Comparison of ENCODE assay signal across 8 cellular contexts in genomic region chr3:179146911-179147570, GRCh38. TPM values are rescaled to one million over a fixed set of nuclear protein-coding genes. Genes with fewer than 3 reads are reported as not detected.
DNase-seq lines count a peak whose midpoint lies in the region; ATAC-seq and TF ChIP-seq lines count a peak whose summit lies in the region.

No MANE protein-coding gene starts in this region.

- CTCF ChIA-PET in CD8-positive, alpha-beta memory T cell (lab: Charles Lee), result interaction anchor here (0.6 to 3.6 kb wide), 11 partner anchors 10 to 457 kb away, joined by 3 to 18 read pairs (median 4); partner anchors contain the start of genes ACTL6A, MRPL47, NDUFB5 and ZNF639

- H3K4me1 ChIP-seq in CD8-positive, alpha-beta memory T cell (ENCODE audit: insufficient read depth, low read length), result peaks cover 26% of the 10 kb centered on the region

- no peaks in the 10 kb centered on the region for H3K27me3 ChIP-seq in CD8-positive, alpha-beta memory T cell (ENCODE audit: insufficient read depth, low read length, poor library complexity, severe bottlenecking)

- peaks cover 5 to 8% of the 10 kb centered on the region in 2 donors for H3K27me3 Mint-ChIP-seq in CD8-positive, alpha-beta memory T cell
- H3K27me3 Mint-ChIP-seq in activated CD4-positive, alpha-beta T cell treated with anti-CD3 and anti-CD28 coated beads, Interleukin-2, amount 10 ng/mL, durations not matched to agents 24 days and 14 days, result peaks cover 23% of the 10 kb centered on the region
- no peaks in the 10 kb centered on the region for H3K27me3 Mint-ChIP-seq in nephron (ENCODE audit: low read depth)

- no peaks in the 10 kb centered on the region for H3K9me3 Mint-ChIP-seq in CD8-positive, alpha-beta memory T cell
- H3K9me3 Mint-ChIP-seq in activated CD4-positive, alpha-beta T cell treated with anti-CD3 and anti-CD28 coated beads, Interleukin-2, amount 10 ng/mL, durations not matched to agents 24 days and 14 days, result no peaks in the 10 kb centered on the region
- no peaks in the 10 kb centered on the region for H3K9me3 Mint-ChIP-seq in nephron

- no peaks in the 10 kb centered on the region for H3K9me3 ChIP-seq in CD8-positive, alpha-beta memory T cell (ENCODE audit: low read length)

- H3K36me3 ChIP-seq in CD8-positive, alpha-beta memory T cell (ENCODE audit: insufficient read depth, low read length), result no peaks in the 10 kb centered on the region

- no peak overlapping the region for H3K4me3 Mint-ChIP-seq in CD8-positive, alpha-beta memory T cell
- H3K4me3 Mint-ChIP-seq in activated CD4-positive, alpha-beta T cell treated with anti-CD3 and anti-CD28 coated beads, Interleukin-2, amount 10 ng/mL, durations not matched to agents 24 days and 14 days, result no peak overlapping the region
- no peak overlapping the region for H3K4me3 Mint-ChIP-seq in nephron

- POLR2A ChIA-PET in CD8-positive, alpha-beta memory T cell (lab: Charles Lee), result interaction anchor here (0.6 to 2.7 kb wide), 6 partner anchors 34 to 1455 kb away, joined by 3 to 27 read pairs (median 3); partner anchors contain the start of genes MRPL47, NDUFB5, TTC14 and ZNF639

- peaks cover 29 to 36% (median 34%) of the 10 kb centered on the region in 3 donors for H3K4me1 Mint-ChIP-seq in CD8-positive, alpha-beta memory T cell
- H3K4me1 Mint-ChIP-seq in activated CD4-positive, alpha-beta T cell treated with anti-CD3 and anti-CD28 coated beads, Interleukin-2, amount 10 ng/mL, durations not matched to agents 24 days and 14 days, result peaks cover 21% of the 10 kb centered on the region
- peaks cover 32% of the 10 kb centered on the region for H3K4me1 Mint-ChIP-seq in nephron

- H3K36me3 Mint-ChIP-seq in CD8-positive, alpha-beta memory T cell, result peaks cover 0 to 4% (median 0%) of the 10 kb centered on the region in 3 donors
- peaks cover 2% of the 10 kb centered on the region for H3K36me3 Mint-ChIP-seq in activated CD4-positive, alpha-beta T cell treated with anti-CD3 and anti-CD28 coated beads, Interleukin-2, amount 10 ng/mL, durations not matched to agents 24 days and 14 days (ENCODE audit: low read depth)
- no peaks in the 10 kb centered on the region for H3K36me3 Mint-ChIP-seq in nephron (ENCODE audit: low read depth)

- no peak overlapping the region for H3K27ac Mint-ChIP-seq in CD8-positive, alpha-beta memory T cell
- no peak overlapping the region for H3K27ac Mint-ChIP-seq in activated CD4-positive, alpha-beta T cell treated with anti-CD3 and anti-CD28 coated beads, Interleukin-2, amount 10 ng/mL, durations not matched to agents 24 days and 14 days
- H3K27ac Mint-ChIP-seq in nephron, result no peak overlapping the region

- H3K4me3 ChIP-seq in CD8-positive, alpha-beta memory T cell (ENCODE audit: low read length), result peak overlapping the region; percentile 90

- H3K27ac ChIP-seq in CD8-positive, alpha-beta memory T cell (ENCODE audit: low read depth, low read length), result peak overlapping the region; percentile 93

- intact Hi-C loops in activated CD4-positive, alpha-beta T cell treated with anti-CD3 and anti-CD28 coated beads, Interleukin-2, amount 10 ng/mL, durations not matched to agents 24 days and 14 days (cut with micrococcal nuclease), result loop anchor here (1.0 to 5.0 kb wide), 10 partner anchors 42 to 1810 kb away; partner anchors contain the start of genes ACTL6A, MFN1 and ZNF639

- peak; percentile 68 to 72 (median 70) for TF ChIP-seq CTCF in nephron (IDR thresholded peaks at IDR 0.05; ENCODE audit: unreplicated experiment in 3 of 3)

- ATAC-seq in GM18867 (IDR thresholded peaks at IDR 0.05; ENCODE audit: unreplicated experiment), result peak; percentile 25
- ATAC-seq in HG03196 (IDR thresholded peaks at IDR 0.05; ENCODE audit: unreplicated experiment), result peak; percentile 28
- no peak for ATAC-seq in HG02763 (IDR thresholded peaks at IDR 0.05; ENCODE audit: unreplicated experiment)

- DNase-seq in CD8-positive, alpha-beta memory T cell, result peak in 3 of 5 donors; percentile 1 to 73 (median 69)
- DNase-seq in NCI-H2171 treated with DMSO at 0.1 percent for 48 hours (lab: John Stamatoyannopoulos, UW), result peak; percentile 79
- peak; percentile 84 for DNase-seq in activated CD4-positive, alpha-beta T cell treated with anti-CD3 and anti-CD28 coated beads, Interleukin-2, amount 10 ng/mL, durations not matched to agents 24 days and 14 days
- peak; percentile 57 for DNase-seq in fibroblast of the conjunctiva (ENCODE audit: low read depth)

RNA-seq across cellular contexts. Expression of gene PIK3CA, which starts 1.1 kb away (rescaled TPM):
- total RNA-seq in CD8-positive, alpha-beta memory T cell, result 10 to 100 TPM; 18.8 to 19.5 TPM
- 18.3 TPM for polyA plus RNA-seq in CD8-positive, alpha-beta memory T cell
- total RNA-seq in activated CD4-positive, alpha-beta T cell treated with anti-CD3 and anti-CD28 coated beads, Interleukin-2, amount 10 ng/mL, durations not matched to agents 24 days and 14 days, result 17.3 and 18.5 TPM in 2 replicates
